ENCODE assay signal across 1 cellular context in genomic region chr2:174771631-174772491, GRCh38.
TF ChIP-seq lines count a peak whose summit lies in the region.

No MANE protein-coding gene starts in this region.

TF ChIP-seq in K562, 482 proteins besides CTCF, POLR2A, EP300 and RAD21 (continued from another document):
- no peak for TF ChIP-seq ZNF518B (CRISPR knock-in tag; IDR thresholded peaks at IDR 0.05)
- no peak for TF ChIP-seq ZNF507 (tag; conservative IDR thresholded peaks at IDR 0.05)
- peak; percentile 46; the same call in 1 of the 2 replicates for TF ChIP-seq DEAF1 (CRISPR knock-in tag; IDR thresholded peaks at IDR 0.05)
- 0 out of 2 replicates have a peak, but pooled peaks have one; percentile 45 for TF ChIP-seq RAD51 (IDR thresholded peaks at IDR 0.05; ENCODE audit: borderline replicate concordance, low read depth)
- no peak for TF ChIP-seq MTA1 (IDR thresholded peaks at IDR 0.05; ENCODE audit: borderline replicate concordance)
- TF ChIP-seq RB1 (IDR thresholded peaks at IDR 0.05; ENCODE audit: low read depth): 0 out of 2 replicates have a peak, but pooled peaks have one; percentile 25
- peak in 1 of 3 experiments; percentile 53 for TF ChIP-seq YY1 (IDR thresholded peaks at IDR 0.05; ENCODE audit: borderline replicate concordance in 1 of 3, control insufficient read depth in 1 of 3, extremely low read depth in 1 of 3, insufficient read depth in 3 of 3, insufficient read length in 1 of 3, insufficient replicate concordance in 2 of 3, low read depth in 1 of 3, low read length in 2 of 3)
- TF ChIP-seq NR2C2 (CRISPR knock-in tag; IDR thresholded peaks at IDR 0.05): no peak
- TF ChIP-seq NR2C2 (tag; IDR thresholded peaks at IDR 0.05): peak; percentile 74; the same call in 1 of the 2 replicates
- TF ChIP-seq MAZ (CRISPR knock-in tag; conservative IDR thresholded peaks at IDR 0.05 in 1 of 2, IDR thresholded peaks at IDR 0.05 in 1 of 2): 0 out of 4 replicates have a peak, but pooled peaks of 1 of the 2 experiments have one; percentile 39
- 0 out of 4 replicates have a peak, but pooled peaks of 1 of the 2 experiments have one; percentile 11 for TF ChIP-seq RCOR1 (IDR thresholded peaks at IDR 0.05; ENCODE audit: borderline replicate concordance in 1 of 2, low read depth in 2 of 2, low read length in 2 of 2)
- peak; percentile 69 for TF ChIP-seq SMC3 (conservative IDR thresholded peaks at IDR 0.05; ENCODE audit: insufficient read depth, low read depth, low read length)
- TF ChIP-seq ZNF551 (CRISPR knock-in tag; IDR thresholded peaks at IDR 0.05): no peak
- TF ChIP-seq BHLHE40 (IDR thresholded peaks at IDR 0.05; ENCODE audit: low read length): peak; percentile 81
- no peak for TF ChIP-seq CEBPG (CRISPR knock-in tag; IDR thresholded peaks at IDR 0.05)
- TF ChIP-seq CEBPG (tag; conservative IDR thresholded peaks at IDR 0.05 in 1 of 2, IDR thresholded peaks at IDR 0.05 in 1 of 2): peak; percentile 34 to 48; a peak in 3 of 4 replicates
TF ChIP-seq in K562: peak in this region for 14.
